In genomic region chr2:225112362-225113111, GRCh38 we compare ENCODE assay signal across 11 cellular contexts.
DNase-seq lines count a peak whose midpoint lies in the region; ATAC-seq and TF ChIP-seq lines count a peak whose summit lies in the region.
"Had no signal": no experiment of that assay in that cellular context is flagged by ENCODE, and none has a peak within 500 bp of the region (broad histone marks: within the 10 kb centered on the region; RNA-seq: fewer than 3 reads in every experiment).

No MANE protein-coding gene starts in this region.

- peaks cover 5% of the 10 kb centered on the region for H3K4me1 Mint-ChIP-seq in activated T-cell treated with anti-CD3 and anti-CD28 coated beads, Interleukin-2, amount 50 U/mL, for 4 hours (ENCODE audit: low read depth)

- no peaks in the 10 kb centered on the region for H3K9me3 Mint-ChIP-seq in activated T-cell treated with anti-CD3 and anti-CD28 coated beads, Interleukin-2, amount 50 U/mL, for 4 hours
- H3K9me3 Mint-ChIP-seq: T-helper 2 cell treated with Interferon-gamma antibody and Interleukin-4, amounts not matched to agents 5 μg/mL and 100 μg/mL, for 36 hours had no signal

- TF ChIP-seq CTCF in dorsolateral prefrontal cortex (IDR thresholded peaks at IDR 0.05 in 54 of 56, conservative IDR thresholded peaks at IDR 0.05 in 2 of 56; ENCODE audit: low read depth in 1 of 56, partially characterized antibody in 56 of 56) = peak in 3 of 56 donors; percentile 9 to 14 (median 14)

- H3K27me3 ChIP-seq in dorsolateral prefrontal cortex = peaks cover 0 to 4% (median 0%) of the 10 kb centered on the region in 45 donors

- no peaks in the 10 kb centered on the region for H3K36me3 Mint-ChIP-seq in activated T-cell treated with anti-CD3 and anti-CD28 coated beads, Interleukin-2, amount 50 U/mL, for 4 hours (ENCODE audit: insufficient read depth)

- H3K27ac ChIP-seq in dorsolateral prefrontal cortex = peak overlapping the region; percentile 23 to 97 (median 90)

- intact Hi-C loops in dorsolateral prefrontal cortex (cut with DNase I) = loop anchor here (1.0 to 10.0 kb wide), 3 partner anchors 42 to 108 kb away; partner anchors contain the start of gene DOCK10 (in 1 of the 2)

- ATAC-seq in GM21526 (IDR thresholded peaks at IDR 0.05; ENCODE audit: low FRiP score, unreplicated experiment) (peak; percentile 86), HG03460 (IDR thresholded peaks at IDR 0.05; ENCODE audit: unreplicated experiment) (peak; percentile 63)
- no peak for ATAC-seq in activated T-cell treated with anti-CD3 and anti-CD28 coated beads, Interleukin-2, amount 50 U/mL, for 4 hours

- no peaks in the 10 kb centered on the region for H3K27me3 Mint-ChIP-seq in activated T-cell treated with anti-CD3 and anti-CD28 coated beads, Interleukin-2, amount 50 U/mL, for 4 hours (ENCODE audit: low read depth)

- peak; percentile 27 for DNase-seq in EH (ENCODE audit: low read depth)
- DNase-seq in dorsolateral prefrontal cortex = no peak
- no peak for DNase-seq in activated T-cell treated with anti-CD3 and anti-CD28 coated beads, Interleukin-2, amount 50 U/mL, for 4 hours
- no peak for DNase-seq in activated CD4-positive, CD25-positive, alpha-beta regulatory T cell (lab: John Stamatoyannopoulos, UW)
- DNase-seq in cerebellum (ENCODE audit: low spot score) = no peak
- DNase-seq in epidermal melanocyte (ENCODE audit: insufficient read length, low spot score) = no peak
- DNase-seq: NCI-H2081; stimulated activated CD4-positive, alpha-beta T cell treated with anti-CD3 and anti-CD28 coated beads, Interleukin-4, amount 100 ng/mL, for 4 hours had no signal

- no peak overlapping the region for H3K4me3 Mint-ChIP-seq in activated T-cell treated with anti-CD3 and anti-CD28 coated beads, Interleukin-2, amount 50 U/mL, for 4 hours
- H3K4me3 Mint-ChIP-seq: T-helper 2 cell treated with Interferon-gamma antibody and Interleukin-4, amounts not matched to agents 5 μg/mL and 100 μg/mL, for 36 hours had no signal

- peak overlapping the region in 22 of 59 donors; percentile 1 to 37 (median 18) for H3K4me3 ChIP-seq in dorsolateral prefrontal cortex

Comparison
In these comparisons a context has a peak if more than half of its experiments do, and no peak if none do; other contexts are left out.
1. ATAC-seq: peak in GM21526 (single experiment) and HG03460 (single experiment); none in activated T-cell treated with anti-CD3 and anti-CD28 coated beads, Interleukin-2, amount 50 U/mL, for 4 hours (0 of 2).